In genomic region chr9:91852801-91853347, GRCh38 we compare ENCODE assay signal across 19 cellular contexts.
"Had no signal": no experiment of that assay in that cellular context is flagged by ENCODE, and none has a peak within 500 bp of the region (broad histone marks: within the 10 kb centered on the region; RNA-seq: fewer than 3 reads in every experiment).

No MANE protein-coding gene starts in this region.

- H3K9me3 ChIP-seq: left lung, mucosa of descending colon, right lobe of liver, tibial artery, vagina had no signal

- H3K36me3 ChIP-seq: left lung, right lobe of liver, tibial artery, vagina had no signal

- ATAC-seq: activated CD8-positive, alpha-beta T cell treated with anti-CD3 and anti-CD28 coated beads for 36 hours; foreskin keratinocyte; left lung; mucosa of descending colon; naive thymus-derived CD4-positive, alpha-beta T cell had no signal

- H3K4me1 ChIP-seq: foreskin keratinocyte, left lung, right lobe of liver, tibial artery had no signal

- H3K27ac ChIP-seq: coronary artery, foreskin keratinocyte, left lung, right lobe of liver, tibial artery, vagina had no signal

- DNase-seq: activated B cell treated with CpG ODN at 0.5 μM for 24 hours; activated CD4-positive, alpha-beta T cell treated with anti-CD3 and anti-CD28 coated beads for 48 hours; activated CD8-positive, alpha-beta T cell treated with anti-CD3 and anti-CD28 coated beads for 36 hours; activated gamma-delta T cell; activated T-cell treated with anti-CD3 and anti-CD28 coated beads, Interleukin-2, amount 50 U/mL, for 48 hours; amniotic stem cell; central memory CD4-positive, alpha-beta T cell; effector CD4-positive, alpha-beta T cell; foreskin keratinocyte; mucosa of descending colon; occipital lobe; right lobe of liver; T-helper 2 cell; tibial artery had no signal

- H3K4me3 ChIP-seq: coronary artery, left lung, mucosa of descending colon, right lobe of liver, tibial artery, vagina had no signal

- FAIRE-seq: endothelial cell of umbilical vein had no signal

- H3K27me3 ChIP-seq: foreskin keratinocyte, left lung, right lobe of liver, tibial artery, vagina had no signal
